Comparison of ENCODE assay signal across 10 cellular contexts in the genomic region with DNA sequence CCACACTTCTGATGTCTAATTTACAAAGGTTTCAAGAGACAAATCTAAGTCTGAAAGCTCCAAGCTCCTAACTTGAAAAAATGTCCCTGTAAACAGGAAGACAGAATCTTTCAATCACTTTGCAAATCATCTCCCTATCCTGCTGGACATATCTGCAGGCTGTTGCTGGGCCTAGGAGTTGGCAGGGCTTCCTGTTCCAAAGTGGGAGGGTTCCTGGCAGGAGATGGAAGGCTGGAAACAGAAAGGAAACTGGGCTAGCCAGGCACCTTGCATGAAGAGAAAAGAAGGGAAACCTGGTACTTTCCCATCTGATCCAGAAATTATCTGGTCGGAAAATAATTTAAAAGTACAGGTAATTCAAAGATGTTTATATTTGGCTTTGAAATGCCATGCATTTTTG.
DNase-seq lines count a peak whose midpoint lies in the region; ATAC-seq and TF ChIP-seq lines count a peak whose summit lies in the region.
"Had no signal": no experiment of that assay in that cellular context is flagged by ENCODE, and none has a peak within 500 bp of the region (broad histone marks: within the 10 kb centered on the region; RNA-seq: fewer than 3 reads in every experiment).

No MANE protein-coding gene starts in this region.

- H3K27ac Mint-ChIP-seq in endothelial cell (ENCODE audit: unreplicated experiment), result peak overlapping the region; percentile 96
- H3K27ac Mint-ChIP-seq in mesothelial cell of epicardium, result peak overlapping the region; percentile 98
- H3K27ac Mint-ChIP-seq: activated naive CD8-positive, alpha-beta T cell had no signal

- DNase-seq in ACHN, result peak; percentile 57
- peak; percentile 23 for DNase-seq in NCI-H2196 treated with DMSO at 0.1 percent for 48 hours (lab: John Stamatoyannopoulos, UW; ENCODE audit: unreplicated experiment)
- DNase-seq in endothelial cell (ENCODE audit: low spot score), result no peak
- DNase-seq in mesothelial cell of epicardium (ENCODE audit: low spot score in 2 of 2, unreplicated experiment in 2 of 2), result no peak
- no peak for DNase-seq in mesenteric fat pad (ENCODE audit: low spot score)
- no peak for DNase-seq in GM13977 (ENCODE audit: low spot score)
- DNase-seq: NCI-H187 treated with DMSO at 0.1 percent for 48 hours had no signal

- H3K27me3 Mint-ChIP-seq in endothelial cell (ENCODE audit: unreplicated experiment) (peaks cover 12% of the 10 kb centered on the region), mesothelial cell of epicardium (ENCODE audit: low read depth) (no peaks in the 10 kb centered on the region)

- in situ Hi-C loops in ACHN (cut with HindIII; ENCODE audit: low pct_ligation_motif_present, low pct_unique_long_range_greater_than_20kb, low sequenced_read_pairs) (no loop called here), GM13977 (cut with MboI; ENCODE audit: low pct_unique_long_range_greater_than_20kb, low sequenced_read_pairs, unreplicated experiment) (no loop called here)

- H3K4me1 Mint-ChIP-seq in endothelial cell (ENCODE audit: unreplicated experiment), result peaks cover 37% of the 10 kb centered on the region
- peaks cover 38% of the 10 kb centered on the region for H3K4me1 Mint-ChIP-seq in mesothelial cell of epicardium

- peaks cover 12% of the 10 kb centered on the region for H3K36me3 Mint-ChIP-seq in endothelial cell (ENCODE audit: low read depth, unreplicated experiment)
- H3K36me3 Mint-ChIP-seq in mesothelial cell of epicardium, result peaks cover 7% of the 10 kb centered on the region
- H3K36me3 Mint-ChIP-seq: activated naive CD8-positive, alpha-beta T cell had no signal

- ATAC-seq in HG03571 (IDR thresholded peaks at IDR 0.05; ENCODE audit: unreplicated experiment) (no peak), GM21786 (IDR thresholded peaks at IDR 0.05; ENCODE audit: unreplicated experiment) (no peak)

- H3K4me3 Mint-ChIP-seq in endothelial cell (ENCODE audit: unreplicated experiment) (peak overlapping the region; percentile 93), mesothelial cell of epicardium (no peak overlapping the region)

- TF ChIP-seq CTCF in endothelial cell (IDR thresholded peaks at IDR 0.05; ENCODE audit: unreplicated experiment) (no peak), mesothelial cell of epicardium (IDR thresholded peaks at IDR 0.05; ENCODE audit: unreplicated experiment) (no peak), GM13977 (IDR thresholded peaks at IDR 0.05; ENCODE audit: extremely low read depth, insufficient read depth, missing control alignments) (no peak)

- H3K9me3 Mint-ChIP-seq in endothelial cell (ENCODE audit: unreplicated experiment), result peaks cover 6% of the 10 kb centered on the region
- H3K9me3 Mint-ChIP-seq in mesothelial cell of epicardium, result peaks cover 6% of the 10 kb centered on the region

Comparison
In these comparisons a context has a peak if more than half of its experiments do, and no peak if none do; other contexts are left out.
1. DNase-seq: peak in ACHN (single experiment) and NCI-H2196 treated with DMSO at 0.1 percent for 48 hours (single experiment); none in endothelial cell (single experiment), mesothelial cell of epicardium (0 of 2), mesenteric fat pad (single experiment) and GM13977 (single experiment).